Comparison of ENCODE assay signal across 13 cellular contexts in genomic region chr18:59906203-59906602, GRCh38. TPM values are rescaled to one million over a fixed set of nuclear protein-coding genes. Genes with fewer than 3 reads are reported as not detected.
DNase-seq lines count a peak whose midpoint lies in the region; ATAC-seq and TF ChIP-seq lines count a peak whose summit lies in the region.
"Had no signal": no experiment of that assay in that cellular context is flagged by ENCODE, and none has a peak within 500 bp of the region (broad histone marks: within the 10 kb centered on the region; RNA-seq: fewer than 3 reads in every experiment).

No MANE protein-coding gene starts in this region.

- no peak overlapping the region for H3K4me3 ChIP-seq in CD8-positive, alpha-beta T cell (ENCODE audit: low read depth, low read length)
- H3K4me3 ChIP-seq in GM12865 (ENCODE audit: low read depth, low read length): peak overlapping the region; percentile 41
- H3K4me3 ChIP-seq: GM23248 had no signal

- no peaks in the 10 kb centered on the region for H3K36me3 ChIP-seq in CD8-positive, alpha-beta T cell (ENCODE audit: insufficient read depth, low read length)

- H3K4me1 Mint-ChIP-seq in CD8-positive, alpha-beta T cell (ENCODE audit: low read depth): peaks cover 54% of the 10 kb centered on the region
- peaks cover 49% of the 10 kb centered on the region for H3K4me1 Mint-ChIP-seq in memory B cell
- H3K4me1 Mint-ChIP-seq in effector memory CD8-positive, alpha-beta T cell (ENCODE audit: low read depth in 2 of 2): peaks cover 37 to 39% of the 10 kb centered on the region in 2 donors

- H3K36me3 Mint-ChIP-seq in CD8-positive, alpha-beta T cell: peaks cover 11% of the 10 kb centered on the region
- peaks cover 10% of the 10 kb centered on the region for H3K36me3 Mint-ChIP-seq in memory B cell
- H3K36me3 Mint-ChIP-seq in effector memory CD8-positive, alpha-beta T cell (ENCODE audit: insufficient read depth): peaks cover 48% of the 10 kb centered on the region

- H3K4me3 Mint-ChIP-seq in CD8-positive, alpha-beta T cell: no peak overlapping the region
- peak overlapping the region; percentile 54 for H3K4me3 Mint-ChIP-seq in memory B cell
- peak overlapping the region in 1 of 2 donors; percentile 5 for H3K4me3 Mint-ChIP-seq in effector memory CD8-positive, alpha-beta T cell

- CTCF ChIA-PET in CD8-positive, alpha-beta T cell (lab: Charles Lee): no interaction called here

- intact Hi-C loops in CD8-positive, alpha-beta T cell (cut with DNase I, micrococcal nuclease): loop anchor here (10.0 kb wide), 1 partner anchor 771 kb away; the partner anchor contains the start of gene SEC11C (in 2 of the 2)
- intact Hi-C loops in head of caudate nucleus (cut with DNase I): no loop called here

- H3K27ac ChIP-seq in CD8-positive, alpha-beta T cell (ENCODE audit: low read depth, low read length): no peak overlapping the region
- H3K27ac ChIP-seq: C4-2B, GM23248 had no signal

- H3K9me3 ChIP-seq in CD8-positive, alpha-beta T cell (ENCODE audit: low read length): no peaks in the 10 kb centered on the region

- no peak for TF ChIP-seq CTCF in CD8-positive, alpha-beta T cell (IDR thresholded peaks at IDR 0.05)
- no peak for TF ChIP-seq CTCF in GM12865 (IDR thresholded peaks at IDR 0.05; ENCODE audit: insufficient read depth, low read depth, low read length, missing control alignments)

- H3K9me3 Mint-ChIP-seq in CD8-positive, alpha-beta T cell: no peaks in the 10 kb centered on the region
- H3K9me3 Mint-ChIP-seq in memory B cell: no peaks in the 10 kb centered on the region
- no peaks in the 10 kb centered on the region for H3K9me3 Mint-ChIP-seq in effector memory CD8-positive, alpha-beta T cell

- peak overlapping the region; percentile 4 for H3K27ac Mint-ChIP-seq in CD8-positive, alpha-beta T cell
- peak overlapping the region; percentile 96 for H3K27ac Mint-ChIP-seq in memory B cell
- peak overlapping the region in 1 of 2 donors; percentile 93 for H3K27ac Mint-ChIP-seq in effector memory CD8-positive, alpha-beta T cell
- H3K27ac Mint-ChIP-seq: progenitor cell of endocrine pancreas had no signal

- no peak for ATAC-seq in CD8-positive, alpha-beta T cell
- no peak for ATAC-seq in memory B cell (ENCODE audit: low read depth)
- no peak for ATAC-seq in effector memory CD8-positive, alpha-beta T cell (replicated peaks)

- POLR2A ChIA-PET in CD8-positive, alpha-beta T cell (lab: Charles Lee): no interaction called here

- no peaks in the 10 kb centered on the region for H3K27me3 ChIP-seq in CD8-positive, alpha-beta T cell (ENCODE audit: insufficient read depth, low read length)

- peaks cover 29% of the 10 kb centered on the region for H3K4me1 ChIP-seq in CD8-positive, alpha-beta T cell (ENCODE audit: insufficient read depth, low read length)

- no peaks in the 10 kb centered on the region for H3K27me3 Mint-ChIP-seq in CD8-positive, alpha-beta T cell (ENCODE audit: low read depth)
- no peaks in the 10 kb centered on the region for H3K27me3 Mint-ChIP-seq in memory B cell
- H3K27me3 Mint-ChIP-seq in effector memory CD8-positive, alpha-beta T cell: peaks cover 0 to 5% of the 10 kb centered on the region in 2 donors

- DNase-seq in CD8-positive, alpha-beta T cell: no peak
- peak; percentile 63 for DNase-seq in GM12865 (ENCODE audit: low read depth)
- peak; percentile 59 for DNase-seq in OCI-M1 (lab: John Stamatoyannopoulos, UW)
- no peak for DNase-seq in memory B cell (ENCODE audit: low spot score in 2 of 2)
- DNase-seq in head of caudate nucleus: no peak
- no peak for DNase-seq in effector memory CD8-positive, alpha-beta T cell
- no peak for DNase-seq in EL
- DNase-seq: GDM1, GM23248, NCI-H2107, NCI-H774 had no signal

RNA-seq across cellular contexts. Expression of gene PMAIP1, which starts 6.4 kb away (rescaled TPM):
- total RNA-seq in CD8-positive, alpha-beta T cell: 100 to 1,000 TPM in 1 of 2 experiments, 10 to 100 TPM in 1; 96.2 to 101 TPM

Comparison
In these comparisons a context has a peak if more than half of its experiments do, and no peak if none do; other contexts are left out.
1. DNase-seq: peak in GM12865 (single experiment) and OCI-M1 (single experiment); none in CD8-positive, alpha-beta T cell (0 of 7), memory B cell (0 of 2), head of caudate nucleus (0 of 42), effector memory CD8-positive, alpha-beta T cell (0 of 3) and EL (single experiment).